20 cellular contexts compared by ENCODE assay signal in genomic region chr16:85278851-85279250, GRCh38.
"Had no signal": no experiment of that assay in that cellular context is flagged by ENCODE, and none has a peak within 500 bp of the region (broad histone marks: within the 10 kb centered on the region; RNA-seq: fewer than 3 reads in every experiment).

No MANE protein-coding gene starts in this region.

- H3K27ac ChIP-seq: esophagus squamous epithelium, gastroesophageal sphincter, heart left ventricle, lower lobe of right lung, right atrium auricular region, transverse colon, vagina had no signal

- H3K4me3 ChIP-seq: esophagus squamous epithelium, gastroesophageal sphincter, heart left ventricle, lower lobe of right lung, right atrium auricular region, transverse colon, vagina had no signal

- H3K9me3 Mint-ChIP-seq: activated T-helper 17 cell treated with anti-CD3 and anti-CD28 coated beads, Interleukin-2, amount 50 U/mL, for 72 hours; endodermal cell; naive B cell; stimulated activated naive CD8-positive, alpha-beta T cell treated with anti-CD3 and anti-CD28 coated beads, Interleukin-15, Interleukin-2, amounts not matched to agents 100 ng/mL and 50 ng/mL, for 24 hours had no signal

- H3K27me3 Mint-ChIP-seq: activated naive CD8-positive, alpha-beta T cell; activated T-helper 17 cell treated with anti-CD3 and anti-CD28 coated beads, Interleukin-2, amount 50 U/mL, for 72 hours; progenitor cell of endocrine pancreas; stimulated activated naive CD8-positive, alpha-beta T cell treated with anti-CD3 and anti-CD28 coated beads, Interleukin-15, Interleukin-2, amounts not matched to agents 100 ng/mL and 50 ng/mL, for 24 hours had no signal

- H3K4me1 Mint-ChIP-seq: activated T-helper 17 cell treated with anti-CD3 and anti-CD28 coated beads, Interleukin-2, amount 50 U/mL, for 72 hours; naive B cell had no signal

- H3K27ac Mint-ChIP-seq: activated naive CD8-positive, alpha-beta T cell; activated T-helper 17 cell treated with anti-CD3 and anti-CD28 coated beads, Interleukin-2, amount 50 U/mL, for 72 hours; progenitor cell of endocrine pancreas; stimulated activated naive CD8-positive, alpha-beta T cell treated with anti-CD3 and anti-CD28 coated beads, Interleukin-15, Interleukin-2, amounts not matched to agents 100 ng/mL and 50 ng/mL, for 24 hours had no signal

- H3K4me3 Mint-ChIP-seq: activated naive CD8-positive, alpha-beta T cell; activated T-helper 17 cell treated with anti-CD3 and anti-CD28 coated beads, Interleukin-2, amount 50 U/mL, for 72 hours; endodermal cell; naive B cell; stimulated activated naive CD8-positive, alpha-beta T cell treated with anti-CD3 and anti-CD28 coated beads, Interleukin-15, Interleukin-2, amounts not matched to agents 100 ng/mL and 50 ng/mL, for 24 hours had no signal

- H3K36me3 Mint-ChIP-seq: activated naive CD8-positive, alpha-beta T cell; naive B cell had no signal

- DNase-seq: activated T-cell treated with anti-CD3 and anti-CD28 coated beads, Interleukin-2, amount 50 U/mL, for 1 hour; cortex of kidney; endodermal cell; esophagus squamous epithelium; heart left ventricle; islet precursor cell; left cardiac atrium; lower lobe of right lung; naive B cell; stimulated activated CD4-positive, alpha-beta T cell treated with anti-CD3 and anti-CD28 coated beads, Interleukin-12 subunit alpha, Interleukin-12 subunit beta, amount 100 ng/mL, for 4 hours; stimulated activated CD4-positive, alpha-beta T cell treated with anti-CD3 and anti-CD28 coated beads, Interleukin-4, amount 100 ng/mL, for 4 hours; T-helper 9 cell; transverse colon had no signal

- H3K9me3 ChIP-seq: esophagus squamous epithelium, gastroesophageal sphincter, heart left ventricle, lower lobe of right lung, right atrium auricular region, transverse colon, vagina had no signal

- H3K27me3 ChIP-seq: gastroesophageal sphincter, heart left ventricle, right atrium auricular region, transverse colon, vagina had no signal

- ATAC-seq: activated T-helper 17 cell treated with anti-CD3 and anti-CD28 coated beads, Interleukin-2, amount 50 U/mL, for 72 hours; gastroesophageal sphincter; heart left ventricle; left cardiac atrium had no signal

- H3K36me3 ChIP-seq: esophagus squamous epithelium, gastroesophageal sphincter, heart left ventricle, lower lobe of right lung, right atrium auricular region, transverse colon, vagina had no signal
